In the genomic region with DNA sequence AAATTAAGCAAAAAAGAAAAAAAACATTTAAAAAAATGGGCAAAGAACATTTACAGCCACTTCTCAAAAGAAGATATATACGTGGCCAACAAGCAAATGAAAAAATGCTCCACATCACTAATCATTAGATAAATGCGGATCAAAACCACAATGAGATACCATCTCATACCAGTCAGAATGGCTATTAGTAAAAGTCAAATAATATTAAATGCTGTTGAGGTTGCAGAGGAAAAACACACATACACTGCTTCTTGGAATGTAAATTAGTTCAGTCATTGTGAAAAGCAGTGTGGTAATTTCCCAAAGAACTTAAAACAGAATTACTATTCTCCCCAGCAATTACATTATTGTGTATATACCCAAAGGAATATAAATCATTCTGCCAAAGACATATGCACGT, we compare ENCODE assay signal across 10 cellular contexts.
"Had no signal": no experiment of that assay in that cellular context is flagged by ENCODE, and none has a peak within 500 bp of the region (broad histone marks: within the 10 kb centered on the region; RNA-seq: fewer than 3 reads in every experiment).

No MANE protein-coding gene starts in this region.

- H3K4me2 ChIP-seq: GM23338 had no signal

- H3K4me1 Mint-ChIP-seq: GM23338, H9 had no signal

- H3K4me3 ChIP-seq: GM23338, HAP-1 had no signal

- DNase-seq: GOT3, H7, H9, HCEC 1CT, HFFc6 had no signal

- H3K4me1 ChIP-seq: HAP-1 had no signal

- H2AFZ ChIP-seq: GM23338 had no signal

- H3K9me3 Mint-ChIP-seq: GM23338, H9 had no signal

- ATAC-seq: GM23338, HCT116 had no signal

- FAIRE-seq: H1, H54 had no signal

- H3K4me3 Mint-ChIP-seq: GM23338, H9, HFFc6 had no signal

- H3K27ac Mint-ChIP-seq: H9, HFFc6 had no signal

- H3K36me3 ChIP-seq: HAP-1 had no signal

- H3K9me3 ChIP-seq: HAP-1 had no signal
